ENCODE assay signal across 1 cellular context in genomic region chr1:165717918-165718515, GRCh38.
TF ChIP-seq lines count a peak whose summit lies in the region.

No MANE protein-coding gene starts in this region.

TF ChIP-seq in K562, 482 proteins besides CTCF, POLR2A, EP300 and RAD21 (continued from another document and continues in another):
- TF ChIP-seq ARID2 (IDR thresholded peaks at IDR 0.05) (peak; percentile 94), ATF4 (CRISPR knock-in tag; IDR thresholded peaks at IDR 0.05) (no peak), ETV1 (tag; conservative IDR thresholded peaks at IDR 0.05; ENCODE audit: low read depth) (no peak), SOX6 (IDR thresholded peaks at IDR 0.05) (no peak), EHMT2 (IDR thresholded peaks at IDR 0.05) (no peak), RB1 (IDR thresholded peaks at IDR 0.05; ENCODE audit: low read depth) (peak; percentile 51; the same call in 1 of the 2 replicates), STAG1 (CRISPR knock-in tag; IDR thresholded peaks at IDR 0.05; ENCODE audit: borderline replicate concordance) (peak; percentile 41; the same call in 1 of the 2 replicates), NUFIP1 (IDR thresholded peaks at IDR 0.05; ENCODE audit: partially characterized antibody) (no peak), ZC3H8 (IDR thresholded peaks at IDR 0.05) (no peak), ZNF717 (CRISPR knock-in tag; IDR thresholded peaks at IDR 0.05) (0 out of 2 replicates have a peak, but pooled peaks have one; percentile 25), ZNF830 (CRISPR knock-in tag; IDR thresholded peaks at IDR 0.05) (no peak), ARNT (IDR thresholded peaks at IDR 0.05) (0 out of 4 replicates have a peak, but pooled peaks of 1 of the 2 experiments have one; percentile 66), MGA (IDR thresholded peaks at IDR 0.05) (no peak), SLC30A9 (CRISPR knock-in tag; IDR thresholded peaks at IDR 0.05) (no peak), CHCHD3 (CRISPR knock-in tag; IDR thresholded peaks at IDR 0.05) (no peak), ZNF778 (CRISPR knock-in tag; IDR thresholded peaks at IDR 0.05) (no peak), ZNF263 (CRISPR knock-in tag; IDR thresholded peaks at IDR 0.05; ENCODE audit: borderline replicate concordance) (no peak), FIP1L1 (IDR thresholded peaks at IDR 0.05; ENCODE audit: low read depth, low read length, poor library complexity, severe bottlenecking) (no peak), ZC3H11A (IDR thresholded peaks at IDR 0.05; ENCODE audit: low read depth, low read length) (no peak), DEAF1 (CRISPR knock-in tag; IDR thresholded peaks at IDR 0.05) (peak; percentile 97), NFYB (IDR thresholded peaks at IDR 0.05; ENCODE audit: extremely low read depth, insufficient read length) (no peak), ZNF318 (IDR thresholded peaks at IDR 0.05; ENCODE audit: borderline replicate concordance in 1 of 2, low read depth in 1 of 2) (no peak), E2F3 (CRISPR knock-in tag; IDR thresholded peaks at IDR 0.05) (no peak), JUND (IDR thresholded peaks at IDR 0.05; ENCODE audit: borderline replicate concordance, low read depth, low read length) (no peak), JUND (tag; IDR thresholded peaks at IDR 0.05; ENCODE audit: borderline replicate concordance, low read depth, low read length) (no peak), MLLT1 (IDR thresholded peaks at IDR 0.05) (no peak), FOXP1 (CRISPR knock-in tag; IDR thresholded peaks at IDR 0.05) (no peak), PTRF (tag; IDR thresholded peaks at IDR 0.05) (no peak), MEF2D (tag; conservative IDR thresholded peaks at IDR 0.05; ENCODE audit: low read depth) (no peak), SMARCA5 (IDR thresholded peaks at IDR 0.05) (no peak), ZEB2 (IDR thresholded peaks at IDR 0.05) (0 out of 2 replicates have a peak, but pooled peaks have one; percentile 30), CC2D1A (IDR thresholded peaks at IDR 0.05) (peak; percentile 80), MAZ (CRISPR knock-in tag; conservative IDR thresholded peaks at IDR 0.05 in 1 of 2, IDR thresholded peaks at IDR 0.05 in 1 of 2) (peak in 1 of 2 experiments; percentile 55; a peak in 1 of 4 replicates), ZNF347 (CRISPR knock-in tag; IDR thresholded peaks at IDR 0.05; ENCODE audit: low read depth) (no peak), CREBBP (IDR thresholded peaks at IDR 0.05; ENCODE audit: low read depth, low read length) (no peak), SMAD1 (IDR thresholded peaks at IDR 0.05; ENCODE audit: low read depth, low read length, partially characterized antibody) (no peak), KAT2B (IDR thresholded peaks at IDR 0.05; ENCODE audit: low read depth, low read length) (no peak), HCFC1 (IDR thresholded peaks at IDR 0.05; ENCODE audit: low read depth, low read length) (no peak), SNRNP70 (optimal IDR thresholded peaks at IDR 0.05; ENCODE audit: low read depth, low read length) (no peak)
